ENCODE assay signal across 22 cellular contexts in the genomic region with DNA sequence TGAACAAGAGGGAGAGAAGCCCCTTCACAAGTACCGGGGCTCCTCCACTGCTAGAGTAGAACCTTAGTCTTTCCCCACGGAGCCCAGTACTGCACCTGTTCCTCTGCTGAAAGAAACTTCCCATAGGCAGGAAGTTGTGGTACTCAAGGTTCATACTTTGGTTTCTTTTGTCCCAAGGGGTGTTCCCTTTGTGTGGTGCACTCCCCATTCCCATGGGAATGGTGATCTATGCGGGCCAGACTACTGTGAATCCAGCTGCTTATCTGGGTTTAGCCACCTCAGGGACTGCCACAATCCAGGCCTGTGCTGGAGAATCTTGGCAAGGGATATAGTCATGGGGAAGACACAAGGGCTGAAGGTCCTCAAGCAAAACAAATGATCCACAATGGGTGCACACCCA.
"Had no signal": no experiment of that assay in that cellular context is flagged by ENCODE, and none has a peak within 500 bp of the region (broad histone marks: within the 10 kb centered on the region; RNA-seq: fewer than 3 reads in every experiment).

No MANE protein-coding gene starts in this region.

- ATAC-seq: foreskin keratinocyte; gastroesophageal sphincter; heart left ventricle; left colon; left lung; left ventricle myocardium superior; lower lobe of right lung; mucosa of descending colon; naive thymus-derived CD4-positive, alpha-beta T cell had no signal

- H3K4me1 ChIP-seq: esophagus muscularis mucosa, gastroesophageal sphincter, lower lobe of right lung had no signal

- H3K4me2 ChIP-seq: hepatocyte had no signal

- H3K36me3 ChIP-seq: gastroesophageal sphincter, heart left ventricle, left lung, lower lobe of right lung had no signal

- H3K27me3 ChIP-seq: dorsolateral prefrontal cortex, esophagus muscularis mucosa, foreskin keratinocyte, gastroesophageal sphincter, heart left ventricle, hepatocyte, left lung had no signal

- H3K9me3 ChIP-seq: esophagus muscularis mucosa, gastroesophageal sphincter, heart left ventricle, left lung, lower lobe of right lung, mucosa of descending colon had no signal

- H3K4me3 ChIP-seq: coronary artery, dorsolateral prefrontal cortex, esophagus muscularis mucosa, gastroesophageal sphincter, heart left ventricle, hepatocyte, left lung, lower lobe of right lung, mucosa of descending colon had no signal

- H3K27ac ChIP-seq: coronary artery, dorsolateral prefrontal cortex, esophagus muscularis mucosa, foreskin keratinocyte, gastroesophageal sphincter, heart left ventricle, hepatocyte, left lung, lower lobe of right lung had no signal

- DNase-seq: dermis blood vessel endothelial cell; dorsolateral prefrontal cortex; effector CD4-positive, alpha-beta T cell; effector memory CD4-positive, alpha-beta T cell; foreskin keratinocyte; heart left ventricle; hypothalamus; immature natural killer cell; islet precursor cell; kidney; kidney glomerular epithelial cell; left colon; left lung; left ventricle myocardium superior; lower lobe of right lung; mesenchymal stem cell; mucosa of descending colon; naive thymus-derived CD4-positive, alpha-beta T cell had no signal
